In the genomic region with DNA sequence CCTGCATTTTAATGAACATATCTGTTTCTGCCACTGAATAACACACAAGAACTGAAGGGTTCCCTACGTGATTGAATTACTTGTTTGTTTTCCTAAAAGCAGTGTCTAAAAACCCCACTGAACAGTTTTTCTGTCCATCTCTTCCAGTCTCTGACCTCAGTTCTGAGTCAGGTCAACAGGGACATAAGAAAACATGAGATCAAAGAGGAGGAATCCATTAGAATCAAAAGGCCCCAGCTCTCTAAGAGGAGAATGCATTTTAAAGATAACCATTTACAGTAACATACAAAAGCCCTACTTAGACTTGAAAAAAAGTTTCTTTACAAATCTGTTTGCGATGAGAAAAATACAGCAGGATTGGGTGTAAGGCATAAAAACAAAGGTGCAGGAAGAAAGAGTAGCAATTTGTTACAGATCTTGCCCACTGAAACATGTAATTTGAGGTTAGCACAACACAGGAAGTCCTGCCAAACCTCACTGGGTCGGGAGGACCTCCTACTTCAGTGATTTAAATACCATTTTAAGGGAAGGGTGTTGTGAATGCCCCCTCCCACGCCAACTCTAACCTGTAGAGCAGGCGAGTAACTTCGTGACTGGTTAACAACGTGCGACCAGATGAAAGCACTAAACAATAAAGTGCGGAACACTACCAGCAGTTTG, we compare ENCODE assay signal across 8 cellular contexts. TPM values are rescaled to one million over a fixed set of nuclear protein-coding genes. Genes with fewer than 3 reads are reported as not detected.
DNase-seq lines count a peak whose midpoint lies in the region; ATAC-seq and TF ChIP-seq lines count a peak whose summit lies in the region.

No MANE protein-coding gene starts in this region.

- peaks cover 3% of the 10 kb centered on the region for H3K27me3 ChIP-seq in H7 (ENCODE audit: control insufficient read depth, insufficient read depth, low read length)
- no peaks in the 10 kb centered on the region for H3K27me3 ChIP-seq in effector memory CD4-positive, alpha-beta T cell (replicated peaks; ENCODE audit: control insufficient read depth, insufficient read depth, low read length, poor library complexity, severe bottlenecking)

- no peak for TF ChIP-seq CTCF in VCaP (conservative IDR thresholded peaks at IDR 0.05)

- H3K4me1 ChIP-seq in effector memory CD4-positive, alpha-beta T cell (ENCODE audit: control insufficient read depth, insufficient read depth, low read length, poor library complexity, severe bottlenecking) = peaks cover 25% of the 10 kb centered on the region

- ATAC-seq in GM18873 (IDR thresholded peaks at IDR 0.05; ENCODE audit: low FRiP score, unreplicated experiment) = no peak

- H3K27ac ChIP-seq in VCaP (peak overlapping the region; percentile 81), skin epidermis (peak overlapping the region in 5 of 21 experiments; percentile 11 to 79 (median 73))
- H3K27ac ChIP-seq in effector memory CD4-positive, alpha-beta T cell (ENCODE audit: insufficient read depth, low read length, poor library complexity, severe bottlenecking) = peak overlapping the region; percentile 30

- peak; percentile 15 for DNase-seq in ACHN
- DNase-seq in H7 = no peak
- peak in 1 of 3 donors; percentile 11 for DNase-seq in effector memory CD4-positive, alpha-beta T cell
- no peak for DNase-seq in HK-2 (ENCODE audit: unreplicated experiment)
- no peak for DNase-seq in G401 (ENCODE audit: low spot score)

- H3K36me3 ChIP-seq in H7 (replicated peaks; ENCODE audit: control insufficient read depth, insufficient read depth, low read length) = no peaks in the 10 kb centered on the region
- no peaks in the 10 kb centered on the region for H3K36me3 ChIP-seq in effector memory CD4-positive, alpha-beta T cell (ENCODE audit: control insufficient read depth, insufficient read depth, low read length)

- in situ Hi-C loops in ACHN (cut with HindIII; ENCODE audit: low pct_ligation_motif_present, low pct_unique_long_range_greater_than_20kb, low sequenced_read_pairs) (no loop called here), G401 (cut with HindIII; ENCODE audit: low sequenced_read_pairs) (no loop called here)

- H3K4me3 ChIP-seq in H7 (ENCODE audit: insufficient read depth, low read depth, low read length) (peak overlapping the region; percentile 84; the same call in 1 of the 2 replicates), skin epidermis (peak overlapping the region in 6 of 7 experiments; percentile 64 to 93 (median 80))
- H3K4me3 ChIP-seq in effector memory CD4-positive, alpha-beta T cell (ENCODE audit: insufficient read depth, low read depth, low read length, poor library complexity, severe bottlenecking) = peak overlapping the region; percentile 58

- H3K9me3 ChIP-seq in effector memory CD4-positive, alpha-beta T cell (ENCODE audit: control insufficient read depth, low read length) = no peaks in the 10 kb centered on the region

RNA-seq across cellular contexts. Expression of a gene that starts 1.4 kb away (rescaled TPM):
- 22.6 and 24.6 TPM in 2 replicates for total RNA-seq in H7 (2014; rRNA removed; shearing (Covaris generic))
- total RNA-seq in G401 (2014; rRNA removed; shearing (Covaris generic)) = 9.0 and 13.7 TPM in 2 replicates

RNA-seq across cellular contexts. Expression of a gene that starts 39.3 kb away (rescaled TPM):
- 0.07 TPM in 1 of 2 replicates, not detected in the other for total RNA-seq in H7 (2014; rRNA removed; shearing (Covaris generic))
- not detected in 2 replicates for total RNA-seq in G401 (2014; rRNA removed; shearing (Covaris generic))

RNA-seq across cellular contexts. Expression of a gene that starts 59.6 kb away (rescaled TPM):
- 0.04 TPM in 1 of 2 replicates, not detected in the other for total RNA-seq in H7 (2014; rRNA removed; shearing (Covaris generic))
- 0.55 and 0.61 TPM in 2 replicates for total RNA-seq in G401 (2014; rRNA removed; shearing (Covaris generic))
